Comparison of ENCODE assay signal across 3 cellular contexts in the genomic region with DNA sequence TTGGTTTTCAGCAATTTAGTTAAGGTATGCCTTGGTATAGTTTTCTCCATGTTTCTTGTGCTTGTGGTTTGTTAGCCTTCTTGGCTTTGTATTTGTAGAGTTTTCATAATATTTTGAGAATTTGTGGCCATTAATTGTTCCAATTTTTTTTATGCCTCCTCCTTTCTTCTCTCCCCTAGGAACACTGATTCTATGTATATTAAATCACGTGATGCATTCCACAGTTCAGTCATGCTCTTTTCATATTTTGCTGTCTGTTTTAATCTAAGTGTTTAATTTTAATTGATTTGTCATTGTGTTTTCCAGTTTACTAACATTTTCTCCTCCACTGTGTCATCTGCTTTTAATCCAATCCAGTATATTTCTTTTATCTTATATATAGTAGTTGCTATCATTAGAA.
TF ChIP-seq lines count a peak whose summit lies in the region.

No MANE protein-coding gene starts in this region.

TF ChIP-seq in HepG2, 621 proteins besides CTCF, POLR2A, EP300 and RAD21:
- TF ChIP-seq ASH2L (IDR thresholded peaks at IDR 0.05; ENCODE audit: insufficient read length, low read depth, low read length) (no peak), TAF1 (CRISPR knock-in tag; IDR thresholded peaks at IDR 0.05) (no peak), RAD51 (IDR thresholded peaks at IDR 0.05; ENCODE audit: borderline replicate concordance) (peak; percentile 75), ZBTB21 (CRISPR knock-in tag; IDR thresholded peaks at IDR 0.05) (no peak), SIX4 (CRISPR knock-in tag; IDR thresholded peaks at IDR 0.05) (no peak), ZNF224 (CRISPR knock-in tag; IDR thresholded peaks at IDR 0.05) (no peak)

TF ChIP-seq in GM12878, 131 proteins besides CTCF, POLR2A, EP300 and RAD21:
- no peak for TF ChIP-seq MEF2A (IDR thresholded peaks at IDR 0.05; ENCODE audit: insufficient read depth, low read depth, low read length)
- no peak for TF ChIP-seq RB1 (IDR thresholded peaks at IDR 0.05; ENCODE audit: borderline replicate concordance)
- TF ChIP-seq, protein P1, sequence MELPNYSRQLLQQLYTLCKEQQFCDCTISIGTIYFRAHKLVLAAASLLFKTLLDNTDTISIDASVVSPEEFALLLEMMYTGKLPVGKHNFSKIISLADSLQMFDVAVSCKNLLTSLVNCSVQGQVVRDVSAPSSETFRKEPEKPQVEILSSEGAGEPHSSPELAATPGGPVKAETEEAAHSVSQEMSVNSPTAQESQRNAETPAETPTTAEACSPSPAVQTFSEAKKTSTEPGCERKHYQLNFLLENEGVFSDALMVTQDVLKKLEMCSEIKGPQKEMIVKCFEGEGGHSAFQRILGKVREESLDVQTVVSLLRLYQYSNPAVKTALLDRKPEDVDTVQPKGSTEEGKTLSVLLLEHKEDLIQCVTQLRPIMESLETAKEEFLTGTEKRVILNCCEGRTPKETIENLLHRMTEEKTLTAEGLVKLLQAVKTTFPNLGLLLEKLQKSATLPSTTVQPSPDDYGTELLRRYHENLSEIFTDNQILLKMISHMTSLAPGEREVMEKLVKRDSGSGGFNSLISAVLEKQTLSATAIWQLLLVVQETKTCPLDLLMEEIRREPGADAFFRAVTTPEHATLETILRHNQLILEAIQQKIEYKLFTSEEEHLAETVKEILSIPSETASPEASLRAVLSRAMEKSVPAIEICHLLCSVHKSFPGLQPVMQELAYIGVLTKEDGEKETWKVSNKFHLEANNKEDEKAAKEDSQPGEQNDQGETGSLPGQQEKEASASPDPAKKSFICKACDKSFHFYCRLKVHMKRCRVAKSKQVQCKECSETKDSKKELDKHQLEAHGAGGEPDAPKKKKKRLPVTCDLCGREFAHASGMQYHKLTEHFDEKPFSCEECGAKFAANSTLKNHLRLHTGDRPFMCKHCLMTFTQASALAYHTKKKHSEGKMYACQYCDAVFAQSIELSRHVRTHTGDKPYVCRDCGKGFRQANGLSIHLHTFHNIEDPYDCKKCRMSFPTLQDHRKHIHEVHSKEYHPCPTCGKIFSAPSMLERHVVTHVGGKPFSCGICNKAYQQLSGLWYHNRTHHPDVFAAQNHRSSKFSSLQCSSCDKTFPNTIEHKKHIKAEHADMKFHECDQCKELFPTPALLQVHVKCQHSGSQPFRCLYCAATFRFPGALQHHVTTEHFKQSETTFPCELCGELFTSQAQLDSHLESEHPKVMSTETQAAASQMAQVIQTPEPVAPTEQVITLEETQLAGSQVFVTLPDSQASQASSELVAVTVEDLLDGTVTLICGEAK (IDR thresholded peaks at IDR 0.05; ENCODE audit: borderline replicate concordance) = no peak
- TF ChIP-seq MEF2B (IDR thresholded peaks at IDR 0.05; ENCODE audit: partially characterized antibody, poor library complexity, severe bottlenecking) = no peak
- TF ChIP-seq RUNX3 (IDR thresholded peaks at IDR 0.05; ENCODE audit: low read length) = no peak
- no peak for TF ChIP-seq RELA (IDR thresholded peaks at IDR 0.05; ENCODE audit: borderline replicate concordance, partially characterized antibody)
- TF ChIP-seq RAD51 (IDR thresholded peaks at IDR 0.05) = peak; percentile 38; the same call in 1 of the 2 replicates

TF ChIP-seq in K562, 482 proteins besides CTCF, POLR2A, EP300 and RAD21:
- no peak for TF ChIP-seq TGIF2 (CRISPR knock-in tag; IDR thresholded peaks at IDR 0.05)
- TF ChIP-seq, protein P2, sequence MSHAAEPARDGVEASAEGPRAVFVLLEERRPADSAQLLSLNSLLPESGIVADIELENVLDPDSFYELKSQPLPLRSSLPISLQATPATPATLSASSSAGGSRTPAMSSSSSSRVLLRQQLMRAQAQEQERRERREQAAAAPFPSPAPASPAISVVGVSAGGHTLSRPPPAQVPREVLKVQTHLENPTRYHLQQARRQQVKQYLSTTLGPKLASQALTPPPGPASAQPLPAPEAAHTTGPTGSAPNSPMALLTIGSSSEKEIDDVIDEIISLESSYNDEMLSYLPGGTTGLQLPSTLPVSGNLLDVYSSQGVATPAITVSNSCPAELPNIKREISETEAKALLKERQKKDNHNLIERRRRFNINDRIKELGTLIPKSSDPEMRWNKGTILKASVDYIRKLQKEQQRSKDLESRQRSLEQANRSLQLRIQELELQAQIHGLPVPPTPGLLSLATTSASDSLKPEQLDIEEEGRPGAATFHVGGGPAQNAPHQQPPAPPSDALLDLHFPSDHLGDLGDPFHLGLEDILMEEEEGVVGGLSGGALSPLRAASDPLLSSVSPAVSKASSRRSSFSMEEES (CRISPR knock-in tag; IDR thresholded peaks at IDR 0.05) = peak; percentile 81
